Comparison of ENCODE assay signal across 26 cellular contexts in the genomic region with DNA sequence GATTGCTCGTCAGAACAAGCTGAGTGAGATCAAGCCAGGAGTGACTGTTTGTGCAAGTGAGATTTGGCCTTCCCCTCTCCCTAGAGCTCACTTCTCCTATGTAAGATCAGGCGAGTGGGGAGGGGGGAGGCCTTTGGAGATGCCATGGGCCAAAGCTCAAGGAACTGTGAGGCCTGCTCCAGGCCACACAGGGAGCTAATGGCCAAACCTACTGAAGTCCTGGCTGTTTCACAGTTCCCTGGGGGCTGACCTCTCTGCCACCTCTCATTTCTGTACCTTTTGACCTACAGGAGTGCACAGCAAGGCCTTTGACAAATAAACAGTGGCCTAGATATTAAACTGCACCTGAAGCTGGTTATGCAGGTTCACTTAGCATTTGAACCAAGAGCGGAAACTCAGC.
DNase-seq lines count a peak whose midpoint lies in the region; ATAC-seq, FAIRE-seq and TF ChIP-seq lines count a peak whose summit lies in the region.
"Had no signal": no experiment of that assay in that cellular context is flagged by ENCODE, and none has a peak within 500 bp of the region (broad histone marks: within the 10 kb centered on the region; RNA-seq: fewer than 3 reads in every experiment).

No MANE protein-coding gene starts in this region.

- TF ChIP-seq EP300 in HepG2 (IDR thresholded peaks at IDR 0.05; ENCODE audit: low read depth in 2 of 2, low read length in 2 of 2): no peak
- no peak for TF ChIP-seq EP300 in HepG2 (CRISPR knock-in tag; IDR thresholded peaks at IDR 0.05; ENCODE audit: borderline replicate concordance)

- H3K27ac ChIP-seq in GM23338 (ENCODE audit: low read depth): no peak overlapping the region
- peak overlapping the region; percentile 74 for H3K27ac ChIP-seq in VCaP
- H3K27ac ChIP-seq in HepG2 (ENCODE audit: extremely low read length, insufficient read depth, low read length): no peak overlapping the region
- no peak overlapping the region for H3K27ac ChIP-seq in testis
- H3K27ac ChIP-seq in trophoblast cell (ENCODE audit: low read depth, low read length): no peak overlapping the region
- H3K27ac ChIP-seq: BLaER1 treated with 17β-estradiol and CSF1 and Interleukin-3, amounts not matched to agents 10 nM and 100 nM; dorsolateral prefrontal cortex; RWPE1; tibial nerve had no signal

- no peak for FAIRE-seq in HepG2 (lab: Jason Lieb, UNC)
- FAIRE-seq: D721Med, GM12892 had no signal

- no peak overlapping the region for H2BK12ac ChIP-seq in trophoblast cell (ENCODE audit: low read length)

- H2BK120ac ChIP-seq in trophoblast cell (ENCODE audit: insufficient read depth, low read length, poor library complexity): no peak overlapping the region

- H2AK5ac ChIP-seq in trophoblast cell (ENCODE audit: low read length): no peak overlapping the region

- H2AFZ ChIP-seq in GM23338 (no peak overlapping the region), HepG2 (ENCODE audit: low read length) (no peak overlapping the region), trophoblast cell (ENCODE audit: insufficient read depth, low read length, poor library complexity) (no peak overlapping the region)

- H4K20me1 ChIP-seq in GM23338 (replicated peaks; ENCODE audit: insufficient read depth) (no peaks in the 10 kb centered on the region), HepG2 (ENCODE audit: insufficient read depth, low read length) (no peaks in the 10 kb centered on the region)
- H4K20me1 ChIP-seq: BLaER1 treated with 17β-estradiol and CSF1 and Interleukin-3, amounts not matched to agents 10 nM and 100 nM had no signal

- H3K14ac ChIP-seq in trophoblast cell (ENCODE audit: low read length): no peak overlapping the region

- H3K27me3 ChIP-seq in GM23338 (ENCODE audit: insufficient read depth) (no peaks in the 10 kb centered on the region), HepG2 (ENCODE audit: control insufficient read depth in 1 of 2, insufficient read depth in 2 of 2, low read length in 2 of 2) (no peaks in the 10 kb centered on the region), testis (no peaks in the 10 kb centered on the region), trophoblast cell (ENCODE audit: insufficient read depth, low read length) (no peaks in the 10 kb centered on the region)
- H3K27me3 ChIP-seq: BLaER1 treated with 17β-estradiol and CSF1 and Interleukin-3, amounts not matched to agents 10 nM and 100 nM; dorsolateral prefrontal cortex; tibial nerve had no signal

- peaks cover 3% of the 10 kb centered on the region for H3K27me3 Mint-ChIP-seq in GM23338 (ENCODE audit: insufficient read depth, low read depth, poor library complexity)
- H3K27me3 Mint-ChIP-seq: activated CD4-positive, alpha-beta T cell treated with anti-CD3 and anti-CD28 coated beads, Interleukin-2, amount 10 ng/mL, durations not matched to agents 7 days and 5 days; activated T-cell treated with anti-CD3 and anti-CD28 coated beads, Interleukin-2, amount 50 U/mL, for 24 hours; IgD-negative memory B cell; naive thymus-derived CD4-positive, alpha-beta T cell had no signal

- CTCF ChIA-PET in HepG2 (lab: Yijun Ruan, JAX; ENCODE audit: low intra/inter-chr PET ratio, low total read pairs): no interaction called here

- no peak for TF ChIP-seq POLR2A in HepG2 (IDR thresholded peaks at IDR 0.05; ENCODE audit: insufficient read depth in 1 of 2, low read depth in 2 of 2, low read length in 2 of 2)
- TF ChIP-seq POLR2A in testis (IDR thresholded peaks at IDR 0.05): no peak

- intact Hi-C loops in HepG2 (cut with micrococcal nuclease; ENCODE audit: unreplicated experiment) (loop anchor here (1.0 kb wide), 1 partner anchor 74 kb away; no protein-coding TSS in a partner anchor), testis (cut with DNase I; ENCODE audit: low total_unique reads) (no loop called here)

- no peak overlapping the region for H4K8ac ChIP-seq in trophoblast cell (ENCODE audit: low read depth, low read length)

- H3K4me2 ChIP-seq in GM23338 (no peak overlapping the region), HepG2 (ENCODE audit: low read depth, low read length) (peak overlapping the region; percentile 37), trophoblast cell (ENCODE audit: low read length) (no peak overlapping the region)
- H3K4me2 ChIP-seq: BLaER1 treated with 17β-estradiol and CSF1 and Interleukin-3, amounts not matched to agents 10 nM and 100 nM; smooth muscle cell had no signal

- H3K4me1 ChIP-seq in GM23338 (ENCODE audit: insufficient read depth) (no peaks in the 10 kb centered on the region), HepG2 (ENCODE audit: insufficient read depth, low read length) (peaks cover 24% of the 10 kb centered on the region), testis (peaks cover 7% of the 10 kb centered on the region), trophoblast cell (ENCODE audit: control insufficient read depth in 1 of 2, insufficient read depth in 2 of 2, low read length in 2 of 2) (peaks cover 0 to 3% of the 10 kb centered on the region in 2 experiments)
- H3K4me1 ChIP-seq: BLaER1 treated with 17β-estradiol and CSF1 and Interleukin-3, amounts not matched to agents 10 nM and 100 nM had no signal

- no peaks in the 10 kb centered on the region for H3K9me2 ChIP-seq in GM23338 (ENCODE audit: insufficient read depth)

- H3K4me3 ChIP-seq in GM23338 (no peak overlapping the region), HepG2 (replicated peaks in 1 of 3; ENCODE audit: insufficient read depth in 1 of 3, low read depth in 2 of 3, low read length in 3 of 3) (no peak overlapping the region), testis (no peak overlapping the region), trophoblast cell (ENCODE audit: low read depth, low read length) (no peak overlapping the region)
- H3K4me3 ChIP-seq: BLaER1 treated with 17β-estradiol and CSF1 and Interleukin-3, amounts not matched to agents 10 nM and 100 nM; dorsolateral prefrontal cortex; smooth muscle cell; tibial nerve had no signal

- H3K79me2 ChIP-seq in GM23338 (replicated peaks; ENCODE audit: insufficient read depth): no peaks in the 10 kb centered on the region
- H3K79me2 ChIP-seq in HepG2 (ENCODE audit: insufficient read depth, low read length): no peaks in the 10 kb centered on the region
- H3K79me2 ChIP-seq in trophoblast cell (ENCODE audit: control insufficient read depth, insufficient read depth, low read length, poor library complexity): no peaks in the 10 kb centered on the region

- DNase-seq in GM23338 (ENCODE audit: low spot score) (peak; percentile 23), HepG2 (ENCODE audit: low spot score) (peak; percentile 76), testis (peak; percentile 61), trophoblast cell (no peak)
- no peak for DNase-seq in activated effector memory CD4-positive, alpha-beta T cell treated with anti-CD3 and anti-CD28 coated beads, Interleukin-2, amount 50 U/mL, for 16 hours
- DNase-seq: activated CD4-positive, alpha-beta T cell treated with anti-CD3 and anti-CD28 coated beads, Interleukin-2, amount 10 ng/mL, durations not matched to agents 7 days and 5 days; activated gamma-delta T cell treated with Interleukin-2 at 50 U/mL for 16 hours; activated T-cell treated with anti-CD3 and anti-CD28 coated beads, Interleukin-2, amount 50 U/mL, for 24 hours; dorsolateral prefrontal cortex; midbrain; naive thymus-derived CD4-positive, alpha-beta T cell; NCI-H1105; NCI-H2029; NCI-H69; occipital lobe; stimulated activated CD4-positive, alpha-beta T cell treated with anti-CD3 and anti-CD28 coated beads, Interleukin-1b, Interleukin-23, amount 100 ng/mL, for 48 hours; stimulated activated CD8-positive, alpha-beta memory T cell treated with anti-CD3 and anti-CD28 coated beads, Interleukin-4, amount 100 ng/mL, for 48 hours had no signal

- POLR2A ChIA-PET in HepG2 (lab: Yijun Ruan, JAX): interaction anchor here (1.3 to 1.9 kb wide), 2 partner anchors 24 to 264 kb away, joined by 6 to 7 read pairs; a partner anchor contains a TSS

- H3K36me3 ChIP-seq in GM23338 (ENCODE audit: insufficient read depth) (no peaks in the 10 kb centered on the region), HepG2 (replicated peaks in 1 of 2; ENCODE audit: control insufficient read depth in 1 of 2, insufficient read depth in 2 of 2, low read length in 2 of 2) (no peaks in the 10 kb centered on the region), testis (ENCODE audit: low read depth, missing control alignments) (no peaks in the 10 kb centered on the region), trophoblast cell (ENCODE audit: control insufficient read depth in 1 of 2, insufficient read depth in 2 of 2, low read length in 2 of 2) (no peaks in the 10 kb centered on the region)
- H3K36me3 ChIP-seq: BLaER1 treated with 17β-estradiol and CSF1 and Interleukin-3, amounts not matched to agents 10 nM and 100 nM; tibial nerve had no signal

- BruUV-seq in HepG2 (replicated peaks; lab: Mats Ljungman, UMichigan): no TSS peak

- H3K18ac ChIP-seq in trophoblast cell (ENCODE audit: low read length): no peak overlapping the region

- in situ Hi-C loops in HepG2 (cut with HindIII; ENCODE audit: extremely low pct_ligation_motif_present, low pct_unique_long_range_greater_than_20kb): no loop called here

- H3K27ac Mint-ChIP-seq in GM23338: no peak overlapping the region
- H3K27ac Mint-ChIP-seq: activated CD4-positive, alpha-beta T cell treated with anti-CD3 and anti-CD28 coated beads, Interleukin-2, amount 10 ng/mL, durations not matched to agents 7 days and 5 days; activated T-cell treated with anti-CD3 and anti-CD28 coated beads, Interleukin-2, amount 50 U/mL, for 24 hours; IgD-negative memory B cell; naive thymus-derived CD4-positive, alpha-beta T cell had no signal

- no peaks in the 10 kb centered on the region for H3F3A ChIP-seq in GM23338 (replicated peaks; ENCODE audit: low read depth)

- no peaks in the 10 kb centered on the region for H3K79me1 ChIP-seq in trophoblast cell (ENCODE audit: low read length)

- H3K9me3 Mint-ChIP-seq in GM23338: no peaks in the 10 kb centered on the region
- H3K9me3 Mint-ChIP-seq: activated CD4-positive, alpha-beta T cell treated with anti-CD3 and anti-CD28 coated beads, Interleukin-2, amount 10 ng/mL, durations not matched to agents 7 days and 5 days; activated T-cell treated with anti-CD3 and anti-CD28 coated beads, Interleukin-2, amount 50 U/mL, for 24 hours had no signal

- no peak overlapping the region for H4K12ac ChIP-seq in trophoblast cell (ENCODE audit: low read depth, low read length)

- no peak overlapping the region for H3K4ac ChIP-seq in trophoblast cell (ENCODE audit: low read depth, low read length)

- H2BK5ac ChIP-seq in trophoblast cell (ENCODE audit: low read depth, low read length, poor library complexity): no peak overlapping the region

- no peak for TF ChIP-seq RAD21 in HepG2 (CRISPR knock-in tag; IDR thresholded peaks at IDR 0.05)

- no peak overlapping the region for H3K23ac ChIP-seq in trophoblast cell (ENCODE audit: low read length)

- ATAC-seq in GM23338: peak; percentile 45; the same call in 2 of the 3 replicates
- peak; percentile 95 for ATAC-seq in HepG2
- ATAC-seq in HG03097 (IDR thresholded peaks at IDR 0.05; ENCODE audit: low FRiP score, unreplicated experiment): no peak
- ATAC-seq: naive thymus-derived CD4-positive, alpha-beta T cell had no signal

- H3K36me3 Mint-ChIP-seq in GM23338 (ENCODE audit: low read depth): no peaks in the 10 kb centered on the region

- H3K4me1 Mint-ChIP-seq in GM23338: no peaks in the 10 kb centered on the region
- H3K4me1 Mint-ChIP-seq: activated CD4-positive, alpha-beta T cell treated with anti-CD3 and anti-CD28 coated beads, Interleukin-2, amount 10 ng/mL, durations not matched to agents 7 days and 5 days; IgD-negative memory B cell; naive thymus-derived CD4-positive, alpha-beta T cell had no signal

- H3K9ac ChIP-seq in HepG2 (ENCODE audit: insufficient read depth, low read depth, low read length) (no peak overlapping the region), trophoblast cell (ENCODE audit: low read length) (no peak overlapping the region)
- H3K9ac ChIP-seq: BLaER1 treated with 17β-estradiol and CSF1 and Interleukin-3, amounts not matched to agents 10 nM and 100 nM had no signal

- 0 out of 4 replicates have a peak, but pooled peaks of 1 of the 2 experiments have one; percentile 48 for TF ChIP-seq CTCF in GM23338 (conservative IDR thresholded peaks at IDR 0.05; ENCODE audit: low read depth in 2 of 2)
- no peak; the same call in 1 of the 2 replicates for TF ChIP-seq CTCF in VCaP (conservative IDR thresholded peaks at IDR 0.05)
- TF ChIP-seq CTCF in HepG2 (CRISPR knock-in tag; IDR thresholded peaks at IDR 0.05): peak; percentile 46
- TF ChIP-seq CTCF in testis (IDR thresholded peaks at IDR 0.05): no peak

- H3K4me3 Mint-ChIP-seq in GM23338: no peak overlapping the region
- H3K4me3 Mint-ChIP-seq: activated CD4-positive, alpha-beta T cell treated with anti-CD3 and anti-CD28 coated beads, Interleukin-2, amount 10 ng/mL, durations not matched to agents 7 days and 5 days; activated T-cell treated with anti-CD3 and anti-CD28 coated beads, Interleukin-2, amount 50 U/mL, for 24 hours; IgD-negative memory B cell; naive thymus-derived CD4-positive, alpha-beta T cell had no signal

- no peak overlapping the region for H4K91ac ChIP-seq in trophoblast cell (ENCODE audit: low read depth, low read length)

- 7% methylated on average over 3 of the region's 3 CpGs for WGBS in HepG2 (ENCODE audit: low lambda C conversion rate)
- 62 to 68% methylated on average over 3 of the region's 3 CpGs for WGBS in testis, 2 donors
- WGBS in trophoblast cell (ENCODE audit: extremely low coverage, insufficient coverage, insufficient read length): no CpG with 5 or more reads among the region's 3 CpGs

- H3K9me3 ChIP-seq in HepG2 (ENCODE audit: low read length) (no peaks in the 10 kb centered on the region), testis (no peaks in the 10 kb centered on the region), trophoblast cell (ENCODE audit: insufficient read depth, low read depth, low read length) (no peaks in the 10 kb centered on the region)
- H3K9me3 ChIP-seq: BLaER1 treated with 17β-estradiol and CSF1 and Interleukin-3, amounts not matched to agents 10 nM and 100 nM; tibial nerve had no signal

Comparison
In these comparisons a context has a peak if more than half of its experiments do, and no peak if none do; other contexts are left out.
1. DNase-seq: peak in GM23338 (single experiment), HepG2 (single experiment) and testis (single experiment); none in activated effector memory CD4-positive, alpha-beta T cell treated with anti-CD3 and anti-CD28 coated beads, Interleukin-2, amount 50 U/mL, for 16 hours (single experiment) and trophoblast cell (0 of 2).